In genomic region chr1:228445524-228445866, GRCh38 we compare ENCODE assay signal across 11 cellular contexts. TPM values are rescaled to one million over a fixed set of nuclear protein-coding genes. Genes with fewer than 3 reads are reported as not detected.
A peak's percentile ranks its signal among the peaks of the same experiment; 100 is the strongest.
DNase-seq lines count a peak whose midpoint lies in the region; ATAC-seq and TF ChIP-seq lines count a peak whose summit lies in the region.
"Had no signal": no experiment of that assay in that cellular context is flagged by ENCODE, and none has a peak within 500 bp of the region (broad histone marks: within the 10 kb centered on the region; RNA-seq: fewer than 3 reads in every experiment).

No MANE protein-coding gene starts in this region.

- no peak for DNase-seq in CD8-positive, alpha-beta T cell
- DNase-seq in MM.1S, result no peak
- no peak for DNase-seq in epithelial cell of esophagus (ENCODE audit: low read depth)
- no peak for DNase-seq in osteoblast (ENCODE audit: insufficient read length, low spot score, missing footprints)
- DNase-seq in AML-193 (lab: John Stamatoyannopoulos, UW), result no peak
- no peak for DNase-seq in MV-4-11 (lab: John Stamatoyannopoulos, UW)
- no peak for DNase-seq in NCI-H187 treated with DMSO at 0.1 percent for 48 hours (lab: John Stamatoyannopoulos, UW)
- DNase-seq: gastrocnemius medialis, NCI-H2171 treated with DMSO at 0.1 percent for 48 hours, WERI-Rb-1 had no signal

- peaks cover 53% of the 10 kb centered on the region for H3K27me3 Mint-ChIP-seq in CD8-positive, alpha-beta T cell (ENCODE audit: low read depth)

- peaks cover 14% of the 10 kb centered on the region for H3K27me3 ChIP-seq in CD8-positive, alpha-beta T cell (ENCODE audit: insufficient read depth, low read length)
- H3K27me3 ChIP-seq in MM.1S (replicated peaks; ENCODE audit: insufficient read depth, low read length) (no peaks in the 10 kb centered on the region; the same call in 1 of the 2 replicates), osteoblast (ENCODE audit: insufficient read depth, low read length) (peaks cover 38% of the 10 kb centered on the region)

- no peaks in the 10 kb centered on the region for H4K20me1 ChIP-seq in MM.1S (ENCODE audit: insufficient read depth, low read length)
- no peaks in the 10 kb centered on the region for H4K20me1 ChIP-seq in osteoblast (ENCODE audit: insufficient read depth, low read length)

- H3K36me3 ChIP-seq in CD8-positive, alpha-beta T cell (ENCODE audit: insufficient read depth, low read length), result no peaks in the 10 kb centered on the region
- no peaks in the 10 kb centered on the region for H3K36me3 ChIP-seq in MM.1S (replicated peaks; ENCODE audit: insufficient read depth, low read length)
- no peaks in the 10 kb centered on the region for H3K36me3 ChIP-seq in osteoblast (ENCODE audit: insufficient read depth, low read length)
- H3K36me3 ChIP-seq: gastrocnemius medialis, WERI-Rb-1 had no signal

- peak overlapping the region; percentile 65 for H3K4me3 ChIP-seq in CD8-positive, alpha-beta T cell (ENCODE audit: low read depth, low read length)
- H3K4me3 ChIP-seq in MM.1S (ENCODE audit: low read length), result peak overlapping the region; percentile 49
- H3K4me3 ChIP-seq in epithelial cell of esophagus (ENCODE audit: low read length), result peak overlapping the region; percentile 30
- H3K4me3 ChIP-seq in osteoblast (ENCODE audit: insufficient read depth, low read length), result peak overlapping the region; percentile 70

- ATAC-seq in CD8-positive, alpha-beta T cell, result no peak
- ATAC-seq in GM21381 (IDR thresholded peaks at IDR 0.05; ENCODE audit: unreplicated experiment), result no peak

- no peak overlapping the region for H3K27ac Mint-ChIP-seq in CD8-positive, alpha-beta T cell

- H3K4me1 Mint-ChIP-seq in CD8-positive, alpha-beta T cell (ENCODE audit: low read depth), result peaks cover 12% of the 10 kb centered on the region

- H3K4me2 ChIP-seq in MM.1S (ENCODE audit: low read depth, low read length) (peak overlapping the region; percentile 58), osteoblast (ENCODE audit: insufficient read depth, low read length) (peak overlapping the region; percentile 72)

- H3K79me2 ChIP-seq in MM.1S (ENCODE audit: low read length) (no peaks in the 10 kb centered on the region), osteoblast (ENCODE audit: insufficient read depth, low read length) (no peaks in the 10 kb centered on the region)

- H3K4me3 Mint-ChIP-seq in CD8-positive, alpha-beta T cell, result peak overlapping the region; percentile 78

- H2AFZ ChIP-seq in MM.1S (ENCODE audit: low read length) (peak overlapping the region; percentile 55), osteoblast (ENCODE audit: low read length) (peak overlapping the region; percentile 69)

- no peak overlapping the region for H3K9ac ChIP-seq in MM.1S (ENCODE audit: low read length)

- CTCF ChIA-PET in CD8-positive, alpha-beta T cell (lab: Charles Lee), result no interaction called here

- H3K27ac ChIP-seq in CD8-positive, alpha-beta T cell (ENCODE audit: low read depth, low read length), result no peak overlapping the region
- H3K27ac ChIP-seq in MM.1S (ENCODE audit: low read length) (no peak overlapping the region), osteoblast (ENCODE audit: low read depth, low read length) (no peak overlapping the region)
- H3K27ac ChIP-seq: gastrocnemius medialis, WERI-Rb-1 had no signal

- no peaks in the 10 kb centered on the region for H3K9me3 Mint-ChIP-seq in CD8-positive, alpha-beta T cell

- H3K9me2 ChIP-seq in MM.1S (replicated peaks; ENCODE audit: insufficient read depth, low read length), result no peaks in the 10 kb centered on the region

- POLR2A ChIA-PET in CD8-positive, alpha-beta T cell (lab: Charles Lee), result interaction anchor here (0.6 to 1.1 kb wide), 3 partner anchors 12 to 500 kb away, joined by 3 to 6 read pairs (median 4); a partner anchor contains a TSS

- no peak for TF ChIP-seq CTCF in CD8-positive, alpha-beta T cell (IDR thresholded peaks at IDR 0.05)
- TF ChIP-seq CTCF in MM.1S (IDR thresholded peaks at IDR 0.05; ENCODE audit: low read length) (no peak), epithelial cell of esophagus (IDR thresholded peaks at IDR 0.05; ENCODE audit: insufficient read depth, low read depth, low read length, missing control alignments) (no peak), osteoblast (IDR thresholded peaks at IDR 0.05; ENCODE audit: extremely low read depth, low read depth, low read length) (no peak)

- H3K36me3 Mint-ChIP-seq in CD8-positive, alpha-beta T cell, result no peaks in the 10 kb centered on the region

- H3F3A ChIP-seq in MM.1S (ENCODE audit: insufficient read depth, low read length), result no peaks in the 10 kb centered on the region

- intact Hi-C loops in CD8-positive, alpha-beta T cell (cut with DNase I, micrococcal nuclease), result no loop called here

- H3K4me1 ChIP-seq in CD8-positive, alpha-beta T cell (ENCODE audit: insufficient read depth, low read length), result peaks cover 14% of the 10 kb centered on the region
- H3K4me1 ChIP-seq in MM.1S (ENCODE audit: low read length) (no peaks in the 10 kb centered on the region), osteoblast (ENCODE audit: insufficient read depth, low read length) (peaks cover 6% of the 10 kb centered on the region)

- no peaks in the 10 kb centered on the region for H3K9me3 ChIP-seq in CD8-positive, alpha-beta T cell (ENCODE audit: low read length)
- H3K9me3 ChIP-seq in MM.1S (replicated peaks; ENCODE audit: insufficient read depth, low read length) (no peaks in the 10 kb centered on the region), osteoblast (ENCODE audit: low read depth, low read length) (no peaks in the 10 kb centered on the region)
- H3K9me3 ChIP-seq: gastrocnemius medialis had no signal

RNA-seq across cellular contexts. Expression of gene TRIM17, which starts 28.8 kb away (rescaled TPM):
- total RNA-seq in CD8-positive, alpha-beta T cell, result 1 to 10 TPM; 1.1 to 1.4 TPM
- total RNA-seq in osteoblast, result under 0.01 TPM in 1 of 2 replicates, not detected in the other
- total RNA-seq: gastrocnemius medialis had no signal

RNA-seq across cellular contexts. Expression of gene TRIM11, which starts 38.9 kb away (rescaled TPM):
- total RNA-seq in CD8-positive, alpha-beta T cell, result 10 to 100 TPM; 36.6 to 40.3 TPM
- total RNA-seq in osteoblast, result 22.1 and 25.7 TPM in 2 replicates

RNA-seq across cellular contexts. Expression of gene RNF187, which starts 41.7 kb away (rescaled TPM):
- total RNA-seq in CD8-positive, alpha-beta T cell, result 10 to 100 TPM; 34.8 to 35.8 TPM
- total RNA-seq in osteoblast, result 46.0 and 52.5 TPM in 2 replicates
